In the genomic region with DNA sequence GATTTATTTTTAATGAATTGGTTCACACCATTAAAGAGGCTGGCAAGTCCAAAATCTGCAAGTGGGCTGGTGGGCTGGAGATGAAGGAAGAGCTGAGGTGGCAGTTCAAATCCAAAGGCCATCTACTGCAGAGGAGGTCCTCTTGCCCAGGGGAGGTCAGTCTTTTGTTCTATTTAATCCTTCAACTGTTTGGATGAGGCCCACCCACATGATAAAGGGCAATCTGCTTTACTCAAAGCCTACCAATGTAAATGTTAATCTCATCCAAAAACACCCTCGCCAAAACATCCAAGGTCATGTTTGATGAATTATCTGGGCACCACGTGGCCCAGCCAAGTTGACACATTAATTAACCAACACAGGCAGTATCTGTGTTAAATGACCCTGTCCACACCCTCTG, we compare ENCODE assay signal across 34 cellular contexts.
"Had no signal": no experiment of that assay in that cellular context is flagged by ENCODE, and none has a peak within 500 bp of the region (broad histone marks: within the 10 kb centered on the region; RNA-seq: fewer than 3 reads in every experiment).

No MANE protein-coding gene starts in this region.

- H3K27me3 ChIP-seq: ascending aorta, body of pancreas, brain microvascular endothelial cell, breast epithelium, cardiac muscle cell had no signal

- H3K4me3 ChIP-seq: adrenal gland, ascending aorta, body of pancreas, breast epithelium, cardiac muscle cell had no signal

- H3K4me1 ChIP-seq: adrenal gland, ascending aorta, body of pancreas, breast epithelium had no signal

- H3K27ac ChIP-seq: adrenal gland, ascending aorta, body of pancreas, brain microvascular endothelial cell, breast epithelium, cardiac muscle cell had no signal

- DNase-seq: activated effector memory CD4-positive, alpha-beta T cell treated with anti-CD3 and anti-CD28 coated beads, Interleukin-2, amount 50 U/mL, for 16 hours; activated effector memory CD4-positive, alpha-beta T cell treated with Interleukin-2 at 50 U/mL for 16 hours; activated gamma-delta T cell; activated gamma-delta T cell treated with Interleukin-2 at 50 U/mL for 16 hours; activated naive CD4-positive, alpha-beta T cell; activated naive CD4-positive, alpha-beta T cell treated with anti-CD3 and anti-CD28 coated beads for 36 hours; activated naive CD4-positive, alpha-beta T cell treated with anti-CD3 and anti-CD28 coated beads, Interleukin-2, amount 10 ng/mL, durations not matched to agents 7 days and 5 days; activated naive CD4-positive, alpha-beta T cell treated with anti-CD3 and anti-CD28 coated beads, Interleukin-2, amount 50 U/mL, for 16 hours; activated naive CD4-positive, alpha-beta T cell treated with Interleukin-2 at 50 U/mL for 16 hours; activated naive CD8-positive, alpha-beta T cell treated with anti-CD3 and anti-CD28 coated beads for 36 hours; activated naive CD8-positive, alpha-beta T cell treated with anti-CD3 and anti-CD28 coated beads, Interleukin-2, amount 10 ng/mL, durations not matched to agents 7 days and 5 days; activated naive CD8-positive, alpha-beta T cell treated with anti-CD3 and anti-CD28 coated beads, Interleukin-2, amount 50 U/mL, for 24 hours; activated T-cell treated with anti-CD3 and anti-CD28 coated beads, Interleukin-2, amount 50 U/mL, for 1 hour; activated T-cell treated with anti-CD3 and anti-CD28 coated beads, Interleukin-2, amount 50 U/mL, for 24 hours; activated T-cell treated with anti-CD3 and anti-CD28 coated beads, Interleukin-2, amount 50 U/mL, for 4 hours; activated T-cell treated with anti-CD3 and anti-CD28 coated beads, Interleukin-2, amount 50 U/mL, for 48 hours; activated T-cell treated with anti-CD3 and anti-CD28 coated beads, Interleukin-2, amount 50 U/mL, for 72 hours; adrenal gland; amniotic stem cell; amygdala; anterior cingulate cortex; aorta; body of pancreas; brain microvascular endothelial cell; caudate nucleus; central memory CD4-positive, alpha-beta T cell; cerebellar nuclear complex had no signal

- ATAC-seq: activated naive CD4-positive, alpha-beta T cell treated with anti-CD3 and anti-CD28 coated beads, Interleukin-2, amount 50 U/mL, for 72 hours; activated naive CD8-positive, alpha-beta T cell treated with anti-CD3 and anti-CD28 coated beads, Interleukin-2, amount 50 U/mL, for 24 hours; activated T-cell treated with anti-CD3 and anti-CD28 coated beads, Interleukin-2, amount 50 U/mL, for 4 hours; activated T-cell treated with anti-CD3 and anti-CD28 coated beads, Interleukin-2, amount 50 U/mL, for 72 hours; activated T-helper 17 cell treated with anti-CD3 and anti-CD28 coated beads, Interleukin-2, amount 50 U/mL, for 72 hours; body of pancreas had no signal

- H3K36me3 ChIP-seq: adrenal gland, ascending aorta, brain microvascular endothelial cell, breast epithelium, cardiac muscle cell had no signal

- H3K9me3 ChIP-seq: adrenal gland, ascending aorta, body of pancreas, breast epithelium had no signal

- FAIRE-seq: astrocyte, bronchial epithelial cell had no signal
